18 cellular contexts compared by ENCODE assay signal in the genomic region with DNA sequence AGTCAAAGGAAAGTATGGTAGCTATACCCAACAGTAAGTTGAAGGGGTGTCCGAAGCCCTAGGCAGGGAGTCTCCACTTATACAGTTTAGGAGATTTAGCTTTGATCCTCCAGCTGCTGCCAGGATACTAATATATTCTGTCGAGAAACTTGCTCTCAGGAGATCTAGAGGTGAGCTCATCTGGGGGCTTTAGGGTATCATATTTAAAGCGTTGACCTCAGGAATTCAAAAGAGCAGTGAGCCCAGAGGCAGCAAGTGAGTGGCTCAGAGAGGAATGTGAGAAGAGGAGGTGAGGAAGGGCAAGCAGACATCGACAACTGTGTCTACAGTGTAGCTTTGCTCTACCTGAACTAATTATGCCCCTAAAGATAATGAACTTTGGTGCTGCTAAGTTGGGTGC.
DNase-seq lines count a peak whose midpoint lies in the region; FAIRE-seq and TF ChIP-seq lines count a peak whose summit lies in the region.
"Had no signal": no experiment of that assay in that cellular context is flagged by ENCODE, and none has a peak within 500 bp of the region (broad histone marks: within the 10 kb centered on the region; RNA-seq: fewer than 3 reads in every experiment).

No MANE protein-coding gene starts in this region.

- H3K9me3 ChIP-seq in breast epithelium, result no peaks in the 10 kb centered on the region
- 0 out of 2 replicates have a peak, but pooled peaks cover 4% of the 10 kb centered on the region for H3K9me3 ChIP-seq in SJCRH30 (replicated peaks)
- H3K9me3 ChIP-seq in MG63, result no peaks in the 10 kb centered on the region
- H3K9me3 ChIP-seq in tibial nerve, result peaks cover 0 to 7% (median 0%) of the 10 kb centered on the region in 4 donors

- no peak for TF ChIP-seq EP300 in tibial nerve (IDR thresholded peaks at IDR 0.05)

- CTCF ChIA-PET in MCF 10A (lab: Yijun Ruan, JAX), result interaction anchor here (0.6 to 1.4 kb wide), 4 partner anchors 8 to 302 kb away, joined by 3 to 4 read pairs (median 4); no protein-coding TSS in a partner anchor

- no peak overlapping the region for H3K4me3 Mint-ChIP-seq in MCF 10A (ENCODE audit: unreplicated experiment)
- H3K4me3 Mint-ChIP-seq: CD14-positive monocyte; CD8-positive, alpha-beta T cell; H9 had no signal

- H3K27me3 ChIP-seq in breast epithelium (peaks cover 0 to 2% of the 10 kb centered on the region in 2 donors), SJCRH30 (no peaks in the 10 kb centered on the region), MG63 (no peaks in the 10 kb centered on the region), tibial nerve (no peaks in the 10 kb centered on the region)

- FAIRE-seq in urothelium cell line (lab: Jason Lieb, UNC), result no peak
- FAIRE-seq: D721Med, G401.6, GM12891 had no signal

- no TSS peak for BruUV-seq in MCF 10A (replicated peaks; lab: Mats Ljungman, UMichigan)

- H3K9me3 Mint-ChIP-seq in MCF 10A (ENCODE audit: unreplicated experiment), result no peaks in the 10 kb centered on the region
- H3K9me3 Mint-ChIP-seq: CD8-positive, alpha-beta T cell had no signal

- H3K36me3 ChIP-seq in breast epithelium (no peaks in the 10 kb centered on the region), SJCRH30 (no peaks in the 10 kb centered on the region), MG63 (no peaks in the 10 kb centered on the region), tibial nerve (no peaks in the 10 kb centered on the region)

- no peaks in the 10 kb centered on the region for H3K27me3 Mint-ChIP-seq in MCF 10A (ENCODE audit: insufficient read depth, unreplicated experiment)

- TF ChIP-seq CTCF in MCF 10A (IDR thresholded peaks at IDR 0.05; ENCODE audit: unreplicated experiment), result no peak
- no peak for TF ChIP-seq CTCF in breast epithelium (IDR thresholded peaks at IDR 0.05)
- TF ChIP-seq CTCF in tibial nerve (IDR thresholded peaks at IDR 0.05), result no peak

- 86 to 87% methylated on average over 4 of the region's 4 CpGs for WGBS in tibial nerve, 2 donors

- TF ChIP-seq POLR2A in breast epithelium (IDR thresholded peaks at IDR 0.05) (no peak), tibial nerve (IDR thresholded peaks at IDR 0.05) (no peak)

- DNase-seq in MCF 10A (ENCODE audit: unreplicated experiment), result no peak
- no peak for DNase-seq in breast epithelium (ENCODE audit: low spot score in 2 of 2)
- DNase-seq in SJCRH30, result peak; percentile 28 to 54
- peak; percentile 56 for DNase-seq in myocyte (ENCODE audit: low read depth)
- peak; percentile 47 for DNase-seq in urothelium cell line (ENCODE audit: low spot score)
- DNase-seq in HuH-7.5 (ENCODE audit: low spot score), result no peak
- no peak for DNase-seq in MG63
- no peak for DNase-seq in tibial nerve (ENCODE audit: low spot score in 2 of 2)
- DNase-seq: CD8-positive, alpha-beta T cell; COR-L47; DMS153; GOT3; H9 had no signal

- no peaks in the 10 kb centered on the region for H3K36me3 Mint-ChIP-seq in MCF 10A (ENCODE audit: insufficient read depth, unreplicated experiment)
- H3K36me3 Mint-ChIP-seq: CD14-positive monocyte; CD8-positive, alpha-beta T cell had no signal

- POLR2A ChIA-PET in MCF 10A (lab: Yijun Ruan, JAX), result no interaction called here

- intact Hi-C loops in MCF 10A (cut with micrococcal nuclease) (no loop called here), breast epithelium (cut with DNase I; ENCODE audit: low total_unique reads) (loop anchor here (1.0 to 5.0 kb wide), 3 partner anchors 18 to 1291 kb away; a partner anchor contains a TSS)

- H3K4me3 ChIP-seq in breast epithelium (no peak overlapping the region), SJCRH30 (no peak overlapping the region), MG63 (no peak overlapping the region), tibial nerve (no peak overlapping the region)

- peaks cover 35% of the 10 kb centered on the region for H3K4me1 Mint-ChIP-seq in MCF 10A (ENCODE audit: insufficient read depth, unreplicated experiment)
- H3K4me1 Mint-ChIP-seq: CD14-positive monocyte had no signal

- peak overlapping the region; percentile 54 for H3K27ac Mint-ChIP-seq in MCF 10A (ENCODE audit: low read depth, unreplicated experiment)
- H3K27ac Mint-ChIP-seq: CD14-positive monocyte; CD8-positive, alpha-beta T cell; H9 had no signal

- H3K4me1 ChIP-seq in breast epithelium (no peaks in the 10 kb centered on the region), SJCRH30 (peaks cover 22% of the 10 kb centered on the region), tibial nerve (no peaks in the 10 kb centered on the region)

- no peak overlapping the region for H3K27ac ChIP-seq in breast epithelium
- no peak overlapping the region for H3K27ac ChIP-seq in SJCRH30
- H3K27ac ChIP-seq in tibial nerve, result no peak overlapping the region
- H3K27ac ChIP-seq: 22Rv1 had no signal

Comparison
In these comparisons a context has a peak if more than half of its experiments do, and no peak if none do; other contexts are left out.
1. DNase-seq: peak in SJCRH30 (2 of 2), myocyte (single experiment) and urothelium cell line (single experiment); none in MCF 10A (single experiment), breast epithelium (0 of 2), HuH-7.5 (single experiment), MG63 (single experiment) and tibial nerve (0 of 2).